ENCODE assay signal across 37 cellular contexts in the genomic region with DNA sequence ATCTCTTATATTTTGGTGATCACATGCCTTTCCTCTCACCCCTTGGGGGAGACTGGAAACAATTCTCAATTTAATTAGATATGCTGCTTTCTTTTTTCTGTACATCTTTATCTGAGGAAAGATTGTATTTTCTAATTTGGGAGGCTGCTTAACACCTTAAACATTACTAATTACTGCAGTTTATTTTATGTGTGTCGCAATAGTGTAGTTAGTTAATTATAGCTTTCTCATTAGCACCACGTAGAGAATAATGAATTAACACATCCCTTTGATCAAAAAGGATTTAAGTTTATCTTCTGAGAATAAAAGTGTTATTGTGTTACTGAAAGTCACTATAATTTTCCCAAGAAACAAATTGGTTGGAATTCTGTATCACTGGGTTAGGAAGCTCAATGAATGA. TPM values are rescaled to one million over a fixed set of nuclear protein-coding genes. Genes with fewer than 3 reads are reported as not detected.
"Had no signal": no experiment of that assay in that cellular context is flagged by ENCODE, and none has a peak within 500 bp of the region (broad histone marks: within the 10 kb centered on the region; RNA-seq: fewer than 3 reads in every experiment).

No MANE protein-coding gene starts in this region.

- DNase-seq: activated B cell treated with CpG ODN at 0.5 μM for 24 hours; activated CD4-positive, alpha-beta memory T cell treated with anti-CD3 and anti-CD28 coated beads for 36 hours; activated CD4-positive, alpha-beta T cell treated with anti-CD3 and anti-CD28 coated beads for 4 hours; activated CD4-positive, alpha-beta T cell treated with anti-CD3 and anti-CD28 coated beads, Interleukin-2, amount 10 ng/mL, durations not matched to agents 24 days and 14 days; activated CD4-positive, alpha-beta T cell treated with anti-CD3 and anti-CD28 coated beads, Interleukin-2, amount 50 U/mL, for 1 hour; activated CD4-positive, alpha-beta T cell treated with anti-CD3 and anti-CD28 coated beads, Interleukin-2, amount 50 U/mL, for 4 hours; activated CD4-positive, CD25-positive, alpha-beta regulatory T cell treated with anti-CD3 and anti-CD28 coated beads, Interleukin-2, amount 50 U/mL, for 72 hours; activated CD8-positive, alpha-beta memory T cell treated with anti-CD3 and anti-CD28 coated beads, Interleukin-2, amount 50 U/mL, for 4 hours; activated CD8-positive, alpha-beta T cell treated with anti-CD3 and anti-CD28 coated beads for 36 hours; activated effector memory CD4-positive, alpha-beta T cell treated with Interleukin-2 at 50 U/mL for 16 hours; activated gamma-delta T cell; activated naive CD4-positive, alpha-beta T cell treated with anti-CD3 and anti-CD28 coated beads, Interleukin-2, amount 10 ng/mL, durations not matched to agents 7 days and 5 days; activated naive CD4-positive, alpha-beta T cell treated with Interleukin-2 at 50 U/mL for 16 hours; activated naive CD8-positive, alpha-beta T cell treated with anti-CD3 and anti-CD28 coated beads, Interleukin-2, amount 10 ng/mL, durations not matched to agents 7 days and 5 days; activated naive CD8-positive, alpha-beta T cell treated with anti-CD3 and anti-CD28 coated beads, Interleukin-2, amount 50 U/mL, for 24 hours; activated T-cell treated with anti-CD3 and anti-CD28 coated beads for 4 hours; activated T-cell treated with anti-CD3 and anti-CD28 coated beads, Interleukin-2, amount 50 U/mL, for 1 hour; activated T-cell treated with anti-CD3 and anti-CD28 coated beads, Interleukin-2, amount 50 U/mL, for 4 hours; amygdala; anterior cingulate cortex; caudate nucleus; cerebellar nuclear complex; T-helper 1 cell; T-helper 2 cell; T-helper 9 cell had no signal

- FAIRE-seq: bronchial epithelial cell, TTC549 had no signal

- H3K27ac ChIP-seq: ascending aorta, cardiac muscle cell, VCaP had no signal

- H3K9me3 Mint-ChIP-seq: activated B cell treated with CpG ODN at 0.5 μM for 24 hours; activated CD4-positive, alpha-beta memory T cell treated with anti-CD3 and anti-CD28 coated beads for 36 hours; activated CD8-positive, alpha-beta T cell treated with anti-CD3 and anti-CD28 coated beads for 36 hours; activated naive CD4-positive, alpha-beta T cell treated with anti-CD3 and anti-CD28 coated beads, Interleukin-2, amount 50 U/mL, for 24 hours; activated T-cell treated with anti-CD3 and anti-CD28 coated beads, Interleukin-2, amount 50 U/mL, for 4 hours; activated T-helper 2 cell treated with anti-CD3 and anti-CD28 coated beads, Interferon-gamma antibody, Interleukin-2, Interleukin-4, amounts not matched to agents 10 μg/mL and 5 μg/mL and 100 μg/mL, durations not matched to agents 14 hours and 24 hours and 36 hours had no signal

- H3K36me3 ChIP-seq: ascending aorta, cardiac muscle cell had no signal

- H3K27me3 ChIP-seq: ascending aorta had no signal

- H3K4me3 Mint-ChIP-seq: activated B cell treated with CpG ODN at 0.5 μM for 24 hours; activated CD4-positive, alpha-beta memory T cell treated with anti-CD3 and anti-CD28 coated beads for 36 hours; activated CD4-positive, alpha-beta T cell treated with anti-CD3 and anti-CD28 coated beads, Interleukin-2, amount 10 ng/mL, durations not matched to agents 24 days and 14 days; activated CD8-positive, alpha-beta T cell treated with anti-CD3 and anti-CD28 coated beads for 36 hours; activated naive CD4-positive, alpha-beta T cell treated with anti-CD3 and anti-CD28 coated beads, Interleukin-2, amount 10 ng/mL, durations not matched to agents 7 days and 5 days; activated naive CD4-positive, alpha-beta T cell treated with anti-CD3 and anti-CD28 coated beads, Interleukin-2, amount 50 U/mL, for 24 hours; activated naive CD8-positive, alpha-beta T cell; activated naive CD8-positive, alpha-beta T cell treated with anti-CD3 and anti-CD28 coated beads, Interleukin-2, amount 10 ng/mL, durations not matched to agents 7 days and 5 days; activated naive CD8-positive, alpha-beta T cell treated with anti-CD3 and anti-CD28 coated beads, Interleukin-2, amount 50 U/mL, for 24 hours; activated T-cell treated with anti-CD3 and anti-CD28 coated beads, Interleukin-2, amount 50 U/mL, for 4 hours; central memory CD8-positive, alpha-beta T cell; T-helper 1 cell treated with Interleukin-12 subunit alpha and Interleukin-12 subunit beta and Interleukin-4 antibody, amounts not matched to agents 30 μg/mL and 1 μg/mL, for 36 hours; T-helper 2 cell treated with Interferon-gamma antibody and Interleukin-4, amounts not matched to agents 5 μg/mL and 100 μg/mL, for 36 hours had no signal

- H3K9me3 ChIP-seq: ascending aorta had no signal

- H3K27ac Mint-ChIP-seq: activated B cell treated with CpG ODN at 0.5 μM for 24 hours; activated CD4-positive, alpha-beta memory T cell treated with anti-CD3 and anti-CD28 coated beads for 36 hours; activated CD4-positive, alpha-beta T cell treated with anti-CD3 and anti-CD28 coated beads, Interleukin-2, amount 10 ng/mL, durations not matched to agents 24 days and 14 days; activated CD8-positive, alpha-beta T cell treated with anti-CD3 and anti-CD28 coated beads for 36 hours; activated naive CD4-positive, alpha-beta T cell treated with anti-CD3 and anti-CD28 coated beads, Interleukin-2, amount 10 ng/mL, durations not matched to agents 7 days and 5 days; activated naive CD4-positive, alpha-beta T cell treated with anti-CD3 and anti-CD28 coated beads, Interleukin-2, amount 50 U/mL, for 24 hours; activated naive CD8-positive, alpha-beta T cell; activated naive CD8-positive, alpha-beta T cell treated with anti-CD3 and anti-CD28 coated beads, Interleukin-2, amount 10 ng/mL, durations not matched to agents 7 days and 5 days; activated naive CD8-positive, alpha-beta T cell treated with anti-CD3 and anti-CD28 coated beads, Interleukin-2, amount 50 U/mL, for 24 hours; activated T-helper 2 cell treated with anti-CD3 and anti-CD28 coated beads, Interferon-gamma antibody, Interleukin-2, Interleukin-4, amounts not matched to agents 10 μg/mL and 5 μg/mL and 100 μg/mL, durations not matched to agents 14 hours and 24 hours and 36 hours; T-helper 1 cell treated with Interleukin-12 subunit alpha and Interleukin-12 subunit beta and Interleukin-4 antibody, amounts not matched to agents 30 μg/mL and 1 μg/mL, for 36 hours; T-helper 2 cell treated with Interferon-gamma antibody and Interleukin-4, amounts not matched to agents 5 μg/mL and 100 μg/mL, for 36 hours had no signal

- H3K36me3 Mint-ChIP-seq: activated naive CD4-positive, alpha-beta T cell treated with anti-CD3 and anti-CD28 coated beads, Interleukin-2, amount 50 U/mL, for 24 hours; activated naive CD8-positive, alpha-beta T cell had no signal

- H3K4me3 ChIP-seq: ascending aorta, cardiac muscle cell had no signal

- H3K4me1 Mint-ChIP-seq: activated naive CD4-positive, alpha-beta T cell treated with anti-CD3 and anti-CD28 coated beads, Interleukin-2, amount 10 ng/mL, durations not matched to agents 7 days and 5 days; central memory CD8-positive, alpha-beta T cell had no signal

- ATAC-seq: activated CD8-positive, alpha-beta T cell treated with anti-CD3 and anti-CD28 coated beads for 36 hours; activated naive CD8-positive, alpha-beta T cell treated with anti-CD3 and anti-CD28 coated beads, Interleukin-2, amount 50 U/mL, for 24 hours; activated T-cell treated with anti-CD3 and anti-CD28 coated beads, Interleukin-2, amount 50 U/mL, for 4 hours had no signal

RNA-seq across cellular contexts. Expression of gene CHL1, which starts 4.2 kb away (rescaled TPM):
- total RNA-seq: activated CD4-positive, alpha-beta memory T cell treated with anti-CD3 and anti-CD28 coated beads for 36 hours; activated CD4-positive, alpha-beta T cell treated with anti-CD3 and anti-CD28 coated beads, Interleukin-2, amount 10 ng/mL, durations not matched to agents 24 days and 14 days; activated CD8-positive, alpha-beta memory T cell treated with anti-CD3 and anti-CD28 coated beads for 36 hours; activated CD8-positive, alpha-beta T cell treated with anti-CD3 and anti-CD28 coated beads for 36 hours; activated naive CD8-positive, alpha-beta T cell treated with anti-CD3 and anti-CD28 coated beads, Interleukin-2, amount 10 ng/mL, durations not matched to agents 7 days and 5 days; activated T-helper 2 cell treated with anti-CD3 and anti-CD28 coated beads, Interferon-gamma antibody, Interleukin-2, Interleukin-4, amounts not matched to agents 10 μg/mL and 5 μg/mL and 100 μg/mL, durations not matched to agents 14 hours and 24 hours and 36 hours had no signal
- polyA plus RNA-seq: cardiac muscle cell had no signal
